ENCODE assay signal across 8 cellular contexts in the genomic region with DNA sequence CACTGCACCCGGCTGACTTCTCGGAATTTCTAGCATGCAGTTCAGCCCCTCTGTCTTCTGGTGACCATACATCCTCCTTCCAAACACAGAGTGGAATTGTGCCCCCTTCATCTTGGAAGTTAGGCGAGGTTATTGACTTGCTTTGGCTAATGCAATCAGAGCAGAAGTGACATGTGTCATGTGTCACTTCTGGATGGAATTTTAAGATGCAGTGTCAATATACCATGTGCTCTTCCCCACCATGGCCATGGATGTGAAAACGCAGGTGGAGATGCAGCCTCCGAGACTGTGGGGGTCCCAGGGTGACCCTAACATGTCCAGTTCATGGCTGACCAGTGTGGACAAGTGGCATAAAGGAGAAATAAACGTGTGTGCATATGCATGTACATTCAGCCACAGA.
"Had no signal": no experiment of that assay in that cellular context is flagged by ENCODE, and none has a peak within 500 bp of the region (broad histone marks: within the 10 kb centered on the region; RNA-seq: fewer than 3 reads in every experiment).

No MANE protein-coding gene starts in this region.

- H3K4me3 ChIP-seq: GM12878 had no signal

- DNase-seq: GDM1, GF-D8 had no signal

- ATAC-seq: GM12878 had no signal

- FAIRE-seq: G401.6, GM12878, GM12891, GM12892, GM18507, GM19239 had no signal
